ENCODE assay signal across 23 cellular contexts in genomic region chr5:96785271-96785670, GRCh38. TPM values are rescaled to one million over a fixed set of nuclear protein-coding genes. Genes with fewer than 3 reads are reported as not detected.
DNase-seq lines count a peak whose midpoint lies in the region; ATAC-seq, FAIRE-seq and TF ChIP-seq lines count a peak whose summit lies in the region.
"Had no signal": no experiment of that assay in that cellular context is flagged by ENCODE, and none has a peak within 500 bp of the region (broad histone marks: within the 10 kb centered on the region; RNA-seq: fewer than 3 reads in every experiment).

No MANE protein-coding gene starts in this region.

- H3K4me3 ChIP-seq in HEK293 (ENCODE audit: low read depth, low read length) (no peak overlapping the region), GM12878 (no peak overlapping the region)
- H3K4me3 ChIP-seq: left ventricle myocardium inferior, prostate gland had no signal

- no peaks in the 10 kb centered on the region for H3K27me3 ChIP-seq in GM12878 (replicated peaks in 1 of 2; ENCODE audit: control insufficient read depth in 2 of 2, insufficient read depth in 2 of 2, low read length in 1 of 2)

- no peak overlapping the region for H3K4me3 Mint-ChIP-seq in activated T-cell treated with anti-CD3 and anti-CD28 coated beads, Interleukin-2, amount 50 U/mL, for 24 hours
- no peak overlapping the region for H3K4me3 Mint-ChIP-seq in activated T-cell treated with anti-CD3 and anti-CD28 coated beads, Interleukin-2, amount 50 U/mL, for 4 hours
- H3K4me3 Mint-ChIP-seq in stimulated activated effector memory CD8-positive, alpha-beta T cell treated with anti-CD3 and anti-CD28 coated beads, Interleukin-12 subunit alpha, Interleukin-12 subunit beta, amount 100 ng/mL, for 72 hours: no peak overlapping the region
- no peak overlapping the region for H3K4me3 Mint-ChIP-seq in chondrocyte (ENCODE audit: unreplicated experiment)
- H3K4me3 Mint-ChIP-seq: CD14-positive monocyte had no signal

- no peaks in the 10 kb centered on the region for H3K27me3 Mint-ChIP-seq in activated T-cell treated with anti-CD3 and anti-CD28 coated beads, Interleukin-2, amount 50 U/mL, for 24 hours
- H3K27me3 Mint-ChIP-seq in activated T-cell treated with anti-CD3 and anti-CD28 coated beads, Interleukin-2, amount 50 U/mL, for 4 hours (ENCODE audit: low read depth): no peaks in the 10 kb centered on the region
- no peaks in the 10 kb centered on the region for H3K27me3 Mint-ChIP-seq in chondrocyte (ENCODE audit: low read depth)

- TF ChIP-seq CTCF in HEK293 (tag by site-specific recombination; IDR thresholded peaks at IDR 0.05) (no peak), GM12878 (IDR thresholded peaks at IDR 0.05 in 2 of 3, conservative IDR thresholded peaks at IDR 0.05 in 1 of 3; ENCODE audit: control insufficient read depth in 2 of 3, extremely low read depth in 1 of 3, insufficient read depth in 1 of 3, low read depth in 3 of 3, low read length in 3 of 3) (no peak), chondrocyte (IDR thresholded peaks at IDR 0.05) (no peak)

- H3K36me3 ChIP-seq in HEK293 (ENCODE audit: control insufficient read depth in 2 of 2, insufficient read depth in 1 of 2, low read length in 2 of 2): peaks cover 0 to 9% of the 10 kb centered on the region in 2 experiments; a peak in 1 of 3 replicates
- peaks cover 6 to 34% of the 10 kb centered on the region in 2 experiments for H3K36me3 ChIP-seq in GM12878 (ENCODE audit: control insufficient read depth in 2 of 2, insufficient read depth in 2 of 2, low read length in 1 of 2)
- H3K36me3 ChIP-seq: prostate gland had no signal

- H3K27ac ChIP-seq in HEK293 (ENCODE audit: extremely low read depth, low read depth, low read length) (no peak overlapping the region), GM12878 (ENCODE audit: control insufficient read depth, insufficient read depth) (no peak overlapping the region)
- H3K27ac ChIP-seq: left ventricle myocardium inferior, prostate gland had no signal

- H3K4me2 ChIP-seq in GM12878 (ENCODE audit: control insufficient read depth, insufficient read depth): no peak overlapping the region

- TF ChIP-seq POLR2A in GM12878 (IDR thresholded peaks at IDR 0.05; ENCODE audit: low read depth, low read length): no peak

- H3K9me3 ChIP-seq in HEK293 (ENCODE audit: control insufficient read depth, insufficient read depth, low read depth, low read length) (no peaks in the 10 kb centered on the region), GM12878 (replicated peaks; ENCODE audit: control insufficient read depth, insufficient read depth, low read length) (no peaks in the 10 kb centered on the region)
- H3K9me3 ChIP-seq: left ventricle myocardium inferior, prostate gland had no signal

- RAD21 ChIA-PET in GM12878 (lab: Charles Lee; ENCODE audit: unreplicated experiment): no interaction called here

- SMC1A ChIA-PET in GM12878 (lab: Charles Lee; ENCODE audit: uncharacterized antibody, unreplicated experiment): interaction anchor here (0.9 to 2.2 kb wide), 5 partner anchors 14 to 381 kb away, joined by 3 to 6 read pairs (median 3); partner anchors contain the start of gene LIX1

- peaks cover 14% of the 10 kb centered on the region for H3K4me1 ChIP-seq in HEK293 (ENCODE audit: control insufficient read depth, insufficient read depth, low read length)
- no peaks in the 10 kb centered on the region for H3K4me1 ChIP-seq in GM12878 (ENCODE audit: control insufficient read depth, insufficient read depth, low read length)
- H3K4me1 ChIP-seq: prostate gland had no signal

- no peaks in the 10 kb centered on the region for H4K20me1 ChIP-seq in GM12878 (ENCODE audit: control insufficient read depth, insufficient read depth)

- no peak overlapping the region for H2AFZ ChIP-seq in GM12878 (ENCODE audit: control insufficient read depth, low read depth, low read length)

- BruUV-seq in GM12878 (replicated peaks; lab: Mats Ljungman, UMichigan): TSS peak; percentile 24

- POLR2A ChIA-PET in HEK293 (lab: Yijun Ruan, JAX) (no interaction called here), GM12878 (lab: Charles Lee) (no interaction called here)

- intact Hi-C loops in GM12878 (cut with micrococcal nuclease; ENCODE audit: unreplicated experiment): no loop called here

- no peak for TF ChIP-seq EP300 in GM12878 (IDR thresholded peaks at IDR 0.05; ENCODE audit: borderline replicate concordance in 1 of 2, control insufficient read depth in 1 of 2, low read depth in 2 of 2, low read length in 2 of 2)

- H3K9me3 Mint-ChIP-seq in activated T-cell treated with anti-CD3 and anti-CD28 coated beads, Interleukin-2, amount 50 U/mL, for 24 hours: no peaks in the 10 kb centered on the region
- no peaks in the 10 kb centered on the region for H3K9me3 Mint-ChIP-seq in activated T-cell treated with anti-CD3 and anti-CD28 coated beads, Interleukin-2, amount 50 U/mL, for 4 hours
- no peaks in the 10 kb centered on the region for H3K9me3 Mint-ChIP-seq in stimulated activated effector memory CD8-positive, alpha-beta T cell treated with anti-CD3 and anti-CD28 coated beads, Interleukin-12 subunit alpha, Interleukin-12 subunit beta, amount 100 ng/mL, for 72 hours
- H3K9me3 Mint-ChIP-seq in chondrocyte (ENCODE audit: low read depth): peaks cover 3% of the 10 kb centered on the region
- H3K9me3 Mint-ChIP-seq: CD14-positive monocyte had no signal

- in situ Hi-C loops in GM12878 (cut with MboI): no loop called here

- ATAC-seq in activated T-cell treated with anti-CD3 and anti-CD28 coated beads, Interleukin-2, amount 50 U/mL, for 4 hours: no peak
- no peak for ATAC-seq in GM12878
- ATAC-seq in stimulated activated effector memory CD8-positive, alpha-beta T cell treated with anti-CD3 and anti-CD28 coated beads, Interleukin-12 subunit alpha, Interleukin-12 subunit beta, amount 100 ng/mL, for 72 hours: no peak
- ATAC-seq in HG03139 (IDR thresholded peaks at IDR 0.05; ENCODE audit: unreplicated experiment): no peak

- FAIRE-seq in GM12878 (lab: Jason Lieb, UNC): no peak
- FAIRE-seq: astrocyte, urothelium cell line had no signal

- no peaks in the 10 kb centered on the region for H3K79me2 ChIP-seq in GM12878 (ENCODE audit: control insufficient read depth, insufficient read depth, low read length)

- WGBS in GM12878 (ENCODE audit: insufficient coverage, insufficient replicate concordance, low lambda C conversion rate, missing lambda C conversion rate): 91% methylated on average over 7 of the region's 7 CpGs

- peak overlapping the region; percentile 45 for H3K27ac Mint-ChIP-seq in activated T-cell treated with anti-CD3 and anti-CD28 coated beads, Interleukin-2, amount 50 U/mL, for 24 hours
- peak overlapping the region; percentile 45 for H3K27ac Mint-ChIP-seq in stimulated activated effector memory CD8-positive, alpha-beta T cell treated with anti-CD3 and anti-CD28 coated beads, Interleukin-12 subunit alpha, Interleukin-12 subunit beta, amount 100 ng/mL, for 72 hours
- H3K27ac Mint-ChIP-seq in chondrocyte (ENCODE audit: unreplicated experiment): no peak overlapping the region

- peaks cover 25% of the 10 kb centered on the region for H3K4me1 Mint-ChIP-seq in activated T-cell treated with anti-CD3 and anti-CD28 coated beads, Interleukin-2, amount 50 U/mL, for 24 hours (ENCODE audit: low read depth)
- H3K4me1 Mint-ChIP-seq in activated T-cell treated with anti-CD3 and anti-CD28 coated beads, Interleukin-2, amount 50 U/mL, for 4 hours (ENCODE audit: low read depth): peaks cover 4% of the 10 kb centered on the region
- peaks cover 5% of the 10 kb centered on the region for H3K4me1 Mint-ChIP-seq in stimulated activated effector memory CD8-positive, alpha-beta T cell treated with anti-CD3 and anti-CD28 coated beads, Interleukin-12 subunit alpha, Interleukin-12 subunit beta, amount 100 ng/mL, for 72 hours
- H3K4me1 Mint-ChIP-seq in chondrocyte (ENCODE audit: low read depth): peaks cover 22% of the 10 kb centered on the region
- H3K4me1 Mint-ChIP-seq: CD14-positive monocyte had no signal

- CTCF ChIA-PET in HEK293 (lab: Yijun Ruan, JAX) (interaction anchor here (0.6 to 0.7 kb wide), 3 partner anchors 15 to 469 kb away, joined by 3 to 4 read pairs (median 3); no protein-coding TSS in a partner anchor), GM12878 (lab: Yijun Ruan, JAX) (interaction anchor here (0.6 to 1.9 kb wide), 5 partner anchors 9 to 376 kb away, joined by 3 to 9 read pairs (median 3); no protein-coding TSS in a partner anchor)

- peaks cover 96% of the 10 kb centered on the region for H3K36me3 Mint-ChIP-seq in activated T-cell treated with anti-CD3 and anti-CD28 coated beads, Interleukin-2, amount 50 U/mL, for 24 hours (ENCODE audit: low read depth)
- peaks cover 46% of the 10 kb centered on the region for H3K36me3 Mint-ChIP-seq in activated T-cell treated with anti-CD3 and anti-CD28 coated beads, Interleukin-2, amount 50 U/mL, for 4 hours (ENCODE audit: insufficient read depth)
- peaks cover 100% of the 10 kb centered on the region for H3K36me3 Mint-ChIP-seq in stimulated activated effector memory CD8-positive, alpha-beta T cell treated with anti-CD3 and anti-CD28 coated beads, Interleukin-12 subunit alpha, Interleukin-12 subunit beta, amount 100 ng/mL, for 72 hours
- peaks cover 16% of the 10 kb centered on the region for H3K36me3 Mint-ChIP-seq in chondrocyte (ENCODE audit: low read depth)

- no peak for TF ChIP-seq RAD21 in GM12878 (IDR thresholded peaks at IDR 0.05; ENCODE audit: insufficient read depth, low read depth, low read length)

- DNase-seq in activated T-cell treated with anti-CD3 and anti-CD28 coated beads, Interleukin-2, amount 50 U/mL, for 24 hours: no peak
- no peak for DNase-seq in activated T-cell treated with anti-CD3 and anti-CD28 coated beads, Interleukin-2, amount 50 U/mL, for 4 hours
- DNase-seq in GM12878 (ENCODE audit: low read depth, low spot score): no peak
- no peak for DNase-seq in stimulated activated effector memory CD8-positive, alpha-beta T cell treated with anti-CD3 and anti-CD28 coated beads, Interleukin-12 subunit alpha, Interleukin-12 subunit beta, amount 100 ng/mL, for 72 hours (ENCODE audit: low spot score in 2 of 2)
- no peak for DNase-seq in chondrocyte (ENCODE audit: low spot score)
- no peak for DNase-seq in SKM-1 treated with dmso at 0.1 percent for 144 hours (lab: John Stamatoyannopoulos, UW; ENCODE audit: unreplicated experiment)
- DNase-seq: activated CD4-positive, alpha-beta T cell treated with anti-CD3 and anti-CD28 coated beads for 48 hours; activated naive CD4-positive, alpha-beta T cell treated with anti-CD3 and anti-CD28 coated beads, Interleukin-2, amount 50 U/mL, for 16 hours; DMS79 treated with DMSO at 0.1 percent for 48 hours; erythroblast; foreskin fibroblast; left ventricle myocardium inferior; midbrain; NCI-H1048; NCI-H2029 treated with DMSO at 0.1 percent for 48 hours; NCI-H446 treated with DMSO at 0.1 percent for 48 hours; SIG-M5 had no signal

- H3K9ac ChIP-seq in GM12878 (ENCODE audit: control insufficient read depth, insufficient read depth, low read length): no peak overlapping the region

RNA-seq across cellular contexts. Expression of gene ERAP1, which starts 22.5 kb away (rescaled TPM):
- total RNA-seq in activated T-cell treated with anti-CD3 and anti-CD28 coated beads, Interleukin-2, amount 50 U/mL, for 4 hours: 10 to 100 TPM; 61.9 to 79.2 (median 75.1) TPM
- 200 and 221 TPM in 2 replicates for total RNA-seq in GM12878 (2013; cell fraction: nucleolus; rRNA removed)
- total RNA-seq in GM12878 (2014; rRNA removed) (57.4 and 63.4 TPM in 2 replicates), GM12878 (2014; rRNA removed; fragmentation: Illumina TruSeq; extraction: Trizol) (63.2 and 64.9 TPM in 2 replicates), GM12878 (2021) (85.8 and 89.6 TPM in 2 replicates), chondrocyte (34.6 to 58.5 TPM (median 36.5 TPM) in 3 replicates)
- 29.9 TPM for polyA plus RNA-seq in GM12878 (2011; ENCODE audit: low read depth)
- polyA plus RNA-seq in GM12878 (2011; rRNA removed) (76.2 and 90.7 TPM in 2 replicates), GM12878 (2014; fragmentation: Illumina TruSeq; extraction: Trizol) (76.6 and 98.1 TPM in 2 replicates), GM12878 (2014; fragmentation: Nextera tagmentation; extraction: Ambion mirVana) (1 to 10 TPM; 6.9 to 9.0 TPM), GM12878 (2014; rRNA removed) (47.4 and 47.9 TPM in 2 replicates), GM12878 (2016; fragmentation: Nextera tagmentation; extraction: Ambion mirVana) (10 to 100 TPM; 45.5 to 53.3 TPM)
- polyA plus RNA-seq in GM12878 (2011; cell fraction: cytosol; rRNA removed): 79.7 and 104 TPM in 2 replicates
- 118 and 121 TPM in 2 replicates for polyA plus RNA-seq in GM12878 (2011; cell fraction: nucleus; rRNA removed)
- 36.7 and 41.1 TPM in 2 replicates for polyA plus RNA-seq in GM12878 (2012)
- polyA minus RNA-seq in GM12878 (2011; rRNA and poly(A)+ RNA removed): 131 and 370 TPM in 2 replicates
- 30.1 and 34.2 TPM in 2 replicates for polyA minus RNA-seq in GM12878 (2011; cell fraction: cytosol; rRNA and poly(A)+ RNA removed)
- 43.2 and 78.0 TPM in 2 replicates for polyA minus RNA-seq in GM12878 (2011; cell fraction: nucleus; rRNA and poly(A)+ RNA removed)
